In genomic region chr18:24786027-24786426, GRCh38 we compare ENCODE assay signal across 22 cellular contexts.
DNase-seq lines count a peak whose midpoint lies in the region; ATAC-seq and TF ChIP-seq lines count a peak whose summit lies in the region.
"Had no signal": no experiment of that assay in that cellular context is flagged by ENCODE, and none has a peak within 500 bp of the region (broad histone marks: within the 10 kb centered on the region; RNA-seq: fewer than 3 reads in every experiment).

No MANE protein-coding gene starts in this region.

- H3K56ac ChIP-seq in IMR-90 (ENCODE audit: extremely low read depth, insufficient read depth, low read length) = no peak overlapping the region

- no peaks in the 10 kb centered on the region for H3K36me3 Mint-ChIP-seq in activated CD4-positive, alpha-beta T cell treated with anti-CD3 and anti-CD28 coated beads, Interleukin-2, amount 10 ng/mL, durations not matched to agents 24 days and 14 days (ENCODE audit: low read depth)
- H3K36me3 Mint-ChIP-seq: CD4-positive, alpha-beta memory T cell; IgD-negative memory B cell had no signal

- no peaks in the 10 kb centered on the region for H3K9me2 ChIP-seq in SK-N-SH

- dilution Hi-C loops in IMR-90 (cut with HindIII; ENCODE audit: low sequenced_read_pairs, unreplicated experiment) = no loop called here

- DNase-seq in IMR-90 (no peak), NCI-H69 (lab: John Stamatoyannopoulos, UW) (peak; percentile 52), foreskin melanocyte (peak; percentile 5), superior temporal gyrus (ENCODE audit: extremely low spot score) (peak; percentile 13), cerebellar nuclear complex (lab: John Stamatoyannopoulos, UW) (no peak), SK-N-SH (no peak)
- DNase-seq in activated CD4-positive, alpha-beta T cell treated with anti-CD3 and anti-CD28 coated beads, Interleukin-2, amount 10 ng/mL, durations not matched to agents 24 days and 14 days = no peak
- DNase-seq: AML-193; CD4-positive, alpha-beta memory T cell; HCEC 1CT; MM.1S; NCI-H1417 treated with DMSO at 0.1 percent for 48 hours; NCI-H1694 treated with DMSO at 0.1 percent for 48 hours; NCI-H2171; NCI-H524 treated with DMSO at 0.1 percent for 48 hours; Right ventricle myocardium superior; RPMI8226 had no signal

- H2BK20ac ChIP-seq in IMR-90 (ENCODE audit: low read depth, low read length) = peak overlapping the region; percentile 88

- H3K4me2 ChIP-seq in IMR-90 (ENCODE audit: low read depth, low read length) (no peak overlapping the region), SK-N-SH (no peak overlapping the region)
- H3K4me2 ChIP-seq: A549; BLaER1 treated with 17β-estradiol and CSF1 and Interleukin-3, amounts not matched to agents 10 nM and 100 nM; KMS-11 had no signal

- no peaks in the 10 kb centered on the region for H3K79me1 ChIP-seq in IMR-90 (ENCODE audit: low read depth in 1 of 2, low read length in 2 of 2)

- no peaks in the 10 kb centered on the region for H3F3A ChIP-seq in SK-N-SH (replicated peaks; ENCODE audit: insufficient read depth)

- no peaks in the 10 kb centered on the region for H3K79me2 ChIP-seq in SK-N-SH (ENCODE audit: insufficient read depth)

- no peak overlapping the region for H3K4me3 ChIP-seq in IMR-90 (ENCODE audit: insufficient read depth, low read depth, low read length)
- no peak overlapping the region for H3K4me3 ChIP-seq in SK-N-SH (ENCODE audit: low read depth in 2 of 2, low read length in 1 of 2)
- H3K4me3 ChIP-seq: A549; BLaER1 treated with 17β-estradiol and CSF1 and Interleukin-3, amounts not matched to agents 10 nM and 100 nM; SJSA1 had no signal

- H3K9me3 ChIP-seq in IMR-90 (ENCODE audit: control insufficient read depth, insufficient read depth, low read length) (no peaks in the 10 kb centered on the region), SK-N-SH (no peaks in the 10 kb centered on the region)
- H3K9me3 ChIP-seq: A549, SJSA1 had no signal

- H3K27me3 Mint-ChIP-seq in activated CD4-positive, alpha-beta T cell treated with anti-CD3 and anti-CD28 coated beads, Interleukin-2, amount 10 ng/mL, durations not matched to agents 24 days and 14 days = no peaks in the 10 kb centered on the region

- H2BK15ac ChIP-seq in IMR-90 (ENCODE audit: low read depth, low read length) = peak overlapping the region; percentile 74; the same call in 2 of the 3 replicates

- no peaks in the 10 kb centered on the region for H3K9me3 Mint-ChIP-seq in activated CD4-positive, alpha-beta T cell treated with anti-CD3 and anti-CD28 coated beads, Interleukin-2, amount 10 ng/mL, durations not matched to agents 24 days and 14 days

- POLR2A ChIA-PET in IMR-90 (lab: Charles Lee; ENCODE audit: unreplicated experiment) = no interaction called here
- POLR2A ChIA-PET in SK-N-SH (lab: Yijun Ruan, JAX) = no interaction called here

- H3K14ac ChIP-seq in IMR-90 (replicated peaks; ENCODE audit: low read depth, low read length) = peak overlapping the region; percentile 83

- no peak overlapping the region for H3K9ac ChIP-seq in IMR-90 (ENCODE audit: low read depth, low read length)
- H3K9ac ChIP-seq in SK-N-SH = no peak overlapping the region
- H3K9ac ChIP-seq: BLaER1 treated with 17β-estradiol and CSF1 and Interleukin-3, amounts not matched to agents 10 nM and 100 nM; KMS-11 had no signal

- no peak overlapping the region for H2BK5ac ChIP-seq in IMR-90 (ENCODE audit: low read depth, low read length, poor library complexity, severe bottlenecking)

- peak overlapping the region in 1 of 2 experiments; percentile 26; a peak in 1 of 4 replicates for H4K8ac ChIP-seq in IMR-90 (ENCODE audit: low read depth in 2 of 2, low read length in 2 of 2)

- in situ Hi-C loops in IMR-90 (cut with MboI; ENCODE audit: low sequenced_read_pairs) = no loop called here

- H3K27ac ChIP-seq in IMR-90 (ENCODE audit: insufficient read depth, low read length) (no peak overlapping the region), SK-N-SH (ENCODE audit: low read depth in 2 of 2, low read length in 1 of 2) (no peak overlapping the region)
- H3K27ac ChIP-seq: A549; BLaER1 treated with 17β-estradiol and CSF1 and Interleukin-3, amounts not matched to agents 10 nM and 100 nM; KMS-11; SJSA1 had no signal

- intact Hi-C loops in IMR-90 (cut with micrococcal nuclease) = no loop called here
- intact Hi-C loops in activated CD4-positive, alpha-beta T cell treated with anti-CD3 and anti-CD28 coated beads, Interleukin-2, amount 10 ng/mL, durations not matched to agents 24 days and 14 days (cut with micrococcal nuclease) = no loop called here

- H2BK120ac ChIP-seq in IMR-90 (ENCODE audit: low read depth, low read length) = peak overlapping the region; percentile 71; the same call in 1 of the 2 replicates

- no peaks in the 10 kb centered on the region for H3K9me1 ChIP-seq in IMR-90 (ENCODE audit: insufficient read depth, low read length)

- no TSS peak for BruUV-seq in IMR-90 (replicated peaks; lab: Mats Ljungman, UMichigan)

- H3K4me1 ChIP-seq in IMR-90 (ENCODE audit: control insufficient read depth, insufficient read depth, low read length) (peaks cover 2% of the 10 kb centered on the region; the same call in 1 of the 2 replicates), SK-N-SH (ENCODE audit: control insufficient read depth in 1 of 2, insufficient read depth in 2 of 2, low read depth in 1 of 2, low read length in 1 of 2) (no peaks in the 10 kb centered on the region)
- H3K4me1 ChIP-seq: A549; BLaER1 treated with 17β-estradiol and CSF1 and Interleukin-3, amounts not matched to agents 10 nM and 100 nM; SJSA1 had no signal

- TF ChIP-seq RAD21 in IMR-90 (IDR thresholded peaks at IDR 0.05; ENCODE audit: low read length) (no peak), SK-N-SH (IDR thresholded peaks at IDR 0.05; ENCODE audit: low read length) (no peak)

- no peak overlapping the region for H2AK9ac ChIP-seq in IMR-90 (replicated peaks; ENCODE audit: low read depth, low read length, poor library complexity)

- no peak overlapping the region for H2AK5ac ChIP-seq in IMR-90 (ENCODE audit: low read depth, low read length)

- TF ChIP-seq EP300 in SK-N-SH (IDR thresholded peaks at IDR 0.05; ENCODE audit: borderline replicate concordance in 1 of 2, low read depth in 1 of 2, low read length in 1 of 2) = no peak

- no CpG with 5 or more reads among the region's 2 CpGs for WGBS in IMR-90 (ENCODE audit: extremely low coverage in 2 of 2, insufficient read length in 1 of 2), 2 experiments
- 13% methylated on average over 2 of the region's 2 CpGs for WGBS in SK-N-SH (ENCODE audit: low lambda C conversion rate)

- H3K36me3 ChIP-seq in IMR-90 (ENCODE audit: control insufficient read depth, insufficient read depth, low read length) = no peaks in the 10 kb centered on the region
- no peaks in the 10 kb centered on the region for H3K36me3 ChIP-seq in SK-N-SH (replicated peaks in 1 of 2; ENCODE audit: control insufficient read depth in 1 of 2, insufficient read depth in 2 of 2, low read length in 1 of 2)
- H3K36me3 ChIP-seq: BLaER1 treated with 17β-estradiol and CSF1 and Interleukin-3, amounts not matched to agents 10 nM and 100 nM; SJSA1 had no signal

- H3K27me3 ChIP-seq in IMR-90 (ENCODE audit: control insufficient read depth, insufficient read depth, low read length) (no peaks in the 10 kb centered on the region), SK-N-SH (ENCODE audit: insufficient read depth) (no peaks in the 10 kb centered on the region)
- H3K27me3 ChIP-seq: BLaER1 treated with 17β-estradiol and CSF1 and Interleukin-3, amounts not matched to agents 10 nM and 100 nM; SJSA1 had no signal

- no peak overlapping the region for H4K5ac ChIP-seq in IMR-90 (ENCODE audit: low read depth, low read length)

- H4K20me1 ChIP-seq in IMR-90 (ENCODE audit: insufficient read depth, low read length) (no peaks in the 10 kb centered on the region), SK-N-SH (ENCODE audit: insufficient read depth) (no peaks in the 10 kb centered on the region)
- H4K20me1 ChIP-seq: BLaER1 treated with 17β-estradiol and CSF1 and Interleukin-3, amounts not matched to agents 10 nM and 100 nM had no signal

- CTCF ChIA-PET in IMR-90 (lab: Yijun Ruan, JAX) = no interaction called here
- CTCF ChIA-PET in SK-N-SH (lab: Yijun Ruan, JAX) = interaction anchor here (1.1 kb wide), 1 partner anchor 20 kb away, joined by 3 read pairs; no protein-coding TSS in a partner anchor

- no peak overlapping the region for H3K4me3 Mint-ChIP-seq in activated CD4-positive, alpha-beta T cell treated with anti-CD3 and anti-CD28 coated beads, Interleukin-2, amount 10 ng/mL, durations not matched to agents 24 days and 14 days
- H3K4me3 Mint-ChIP-seq: CD4-positive, alpha-beta memory T cell; IgD-negative memory B cell had no signal

- H3K27ac Mint-ChIP-seq in activated CD4-positive, alpha-beta T cell treated with anti-CD3 and anti-CD28 coated beads, Interleukin-2, amount 10 ng/mL, durations not matched to agents 24 days and 14 days = no peak overlapping the region
- H3K27ac Mint-ChIP-seq: CD4-positive, alpha-beta memory T cell; IgD-negative memory B cell had no signal

- no peak overlapping the region for H3K23ac ChIP-seq in IMR-90 (ENCODE audit: low read depth, low read length)

- no peak for TF ChIP-seq CTCF in IMR-90 (conservative IDR thresholded peaks at IDR 0.05; ENCODE audit: low read depth, low read length)
- TF ChIP-seq CTCF in SK-N-SH (IDR thresholded peaks at IDR 0.05) = no peak

- no peak overlapping the region for H2AFZ ChIP-seq in IMR-90 (replicated peaks; ENCODE audit: low read length, poor library complexity)
- no peak overlapping the region for H2AFZ ChIP-seq in SK-N-SH (ENCODE audit: low read depth)

- peak overlapping the region; percentile 70; the same call in 1 of the 2 replicates for H3K4ac ChIP-seq in IMR-90 (ENCODE audit: low read depth, low read length)

- no peak for ATAC-seq in IMR-90 (ENCODE audit: low read depth)
- ATAC-seq: A549 had no signal

- TF ChIP-seq POLR2A in IMR-90 (IDR thresholded peaks at IDR 0.05; ENCODE audit: low read depth, low read length) = no peak

- H3K18ac ChIP-seq in IMR-90 (ENCODE audit: low read depth, low read length) = peak overlapping the region; percentile 70; the same call in 1 of the 2 replicates

- no peak overlapping the region for H4K91ac ChIP-seq in IMR-90 (ENCODE audit: insufficient read depth, low read depth, low read length)

- no peaks in the 10 kb centered on the region for H3K4me1 Mint-ChIP-seq in activated CD4-positive, alpha-beta T cell treated with anti-CD3 and anti-CD28 coated beads, Interleukin-2, amount 10 ng/mL, durations not matched to agents 24 days and 14 days
- H3K4me1 Mint-ChIP-seq: CD4-positive, alpha-beta memory T cell; IgD-negative memory B cell had no signal

TF ChIP-seq in IMR-90, 13 proteins besides CTCF, POLR2A, EP300 and RAD21 (continues in another document):
- TF ChIP-seq RCOR1 (IDR thresholded peaks at IDR 0.05; ENCODE audit: insufficient replicate concordance, low read length) (no peak), MAFK (IDR thresholded peaks at IDR 0.05; ENCODE audit: low read depth, low read length) (no peak), NFE2L2 (IDR thresholded peaks at IDR 0.05; ENCODE audit: low read depth, low read length) (no peak)

TF ChIP-seq in SK-N-SH, 30 proteins besides CTCF, POLR2A, EP300 and RAD21:
- TF ChIP-seq SIN3A (IDR thresholded peaks at IDR 0.05; ENCODE audit: borderline replicate concordance, low read depth, low read length) = no peak

Comparison
In these comparisons a context has a peak if more than half of its experiments do, and no peak if none do; other contexts are left out.
1. DNase-seq: peak in NCI-H69 (single experiment), foreskin melanocyte (single experiment) and superior temporal gyrus (single experiment); none in IMR-90 (single experiment), cerebellar nuclear complex (0 of 2), activated CD4-positive, alpha-beta T cell treated with anti-CD3 and anti-CD28 coated beads, Interleukin-2, amount 10 ng/mL, durations not matched to agents 24 days and 14 days (single experiment) and SK-N-SH (single experiment).